11 cellular contexts compared by ENCODE assay signal in genomic region chr22:31626427-31627150, GRCh38. TPM values are rescaled to one million over a fixed set of nuclear protein-coding genes. Genes with fewer than 3 reads are reported as not detected.
DNase-seq lines count a peak whose midpoint lies in the region; TF ChIP-seq lines count a peak whose summit lies in the region.
"Had no signal": no experiment of that assay in that cellular context is flagged by ENCODE, and none has a peak within 500 bp of the region (broad histone marks: within the 10 kb centered on the region; RNA-seq: fewer than 3 reads in every experiment).

No MANE protein-coding gene starts in this region.

- no peaks in the 10 kb centered on the region for H3K9me2 ChIP-seq in Karpas-422 (replicated peaks; ENCODE audit: insufficient read depth, low read length)

- H3K36me3 ChIP-seq in HUES48 (ENCODE audit: control insufficient read depth, insufficient read depth, low read length) = peaks cover 18% of the 10 kb centered on the region
- peaks cover 11 to 19% of the 10 kb centered on the region in 2 donors for H3K36me3 ChIP-seq in muscle layer of duodenum (ENCODE audit: control insufficient read depth in 1 of 2, insufficient read depth in 2 of 2, low read length in 2 of 2)
- H3K36me3 ChIP-seq in Karpas-422 (ENCODE audit: insufficient read depth, low read length) = no peaks in the 10 kb centered on the region

- peak overlapping the region; percentile 41 for H3K27ac ChIP-seq in 22Rv1
- H3K27ac ChIP-seq in HUES48 (ENCODE audit: low read depth, low read length) = peak overlapping the region; percentile 68
- peak overlapping the region; percentile 21 for H3K27ac ChIP-seq in muscle layer of duodenum (ENCODE audit: low read length)
- no peak overlapping the region for H3K27ac ChIP-seq in Karpas-422 (ENCODE audit: low read length)
- H3K27ac ChIP-seq: parathyroid adenoma had no signal

- H3K4me3 ChIP-seq in HUES48 (ENCODE audit: low read depth, low read length) (no peak overlapping the region), muscle layer of duodenum (ENCODE audit: low read depth in 1 of 2, low read length in 2 of 2) (peak overlapping the region in 1 of 2 donors; percentile 45), Karpas-422 (ENCODE audit: low read length) (no peak overlapping the region)
- H3K4me3 ChIP-seq: tibial artery had no signal

- peaks cover 64% of the 10 kb centered on the region for H3K79me2 ChIP-seq in Karpas-422 (ENCODE audit: low read length)

- H3K9me3 ChIP-seq in HUES48 (ENCODE audit: control insufficient read depth, insufficient read depth, low read length) (no peaks in the 10 kb centered on the region), muscle layer of duodenum (ENCODE audit: control insufficient read depth in 1 of 2, low read length in 2 of 2) (no peaks in the 10 kb centered on the region), Karpas-422 (ENCODE audit: low read length) (no peaks in the 10 kb centered on the region)
- H3K9me3 ChIP-seq: tibial artery had no signal

- peaks cover 31% of the 10 kb centered on the region for H3K4me1 ChIP-seq in HUES48 (ENCODE audit: control insufficient read depth, insufficient read depth, low read length)
- H3K4me1 ChIP-seq in muscle layer of duodenum (ENCODE audit: control insufficient read depth in 1 of 2, insufficient read depth in 2 of 2, low read length in 2 of 2) = peaks cover 13 to 53% of the 10 kb centered on the region in 2 donors
- peaks cover 21% of the 10 kb centered on the region for H3K4me1 ChIP-seq in Karpas-422 (ENCODE audit: low read length)

- DNase-seq in cerebellar cortex (ENCODE audit: low spot score) (peak; percentile 97), Karpas-422 (no peak), NCI-H526 treated with DMSO at 0.1 percent for 48 hours (lab: John Stamatoyannopoulos, UW) (no peak), SK-N-DZ (ENCODE audit: low spot score) (no peak), NCI-H146 treated with DMSO at 0.1 percent for 48 hours (lab: John Stamatoyannopoulos, UW; ENCODE audit: unreplicated experiment) (no peak)
- DNase-seq: DMS53 had no signal

- no peak overlapping the region for H2AFZ ChIP-seq in Karpas-422 (ENCODE audit: low read length)
- H2AFZ ChIP-seq: parathyroid adenoma had no signal

- H3K27me3 ChIP-seq in HUES48 (ENCODE audit: control insufficient read depth, insufficient read depth, low read length) = no peaks in the 10 kb centered on the region
- H3K27me3 ChIP-seq in muscle layer of duodenum (ENCODE audit: low read depth, low read length) = no peaks in the 10 kb centered on the region
- no peaks in the 10 kb centered on the region for H3K27me3 ChIP-seq in Karpas-422 (ENCODE audit: low read length)
- H3K27me3 ChIP-seq: tibial artery had no signal

- TF ChIP-seq CTCF in 22Rv1 (IDR thresholded peaks at IDR 0.05) = no peak

- no peak overlapping the region for H3K4me2 ChIP-seq in Karpas-422 (ENCODE audit: low read depth, low read length, poor library complexity, severe bottlenecking)

- peaks cover 58% of the 10 kb centered on the region for H4K20me1 ChIP-seq in Karpas-422 (ENCODE audit: insufficient read depth, low read depth, low read length)

- no peak overlapping the region for H3K9ac ChIP-seq in HUES48 (ENCODE audit: low read depth, low read length)
- no peak overlapping the region for H3K9ac ChIP-seq in Karpas-422 (ENCODE audit: low read length)
- H3K9ac ChIP-seq: parathyroid adenoma had no signal

RNA-seq across cellular contexts. Expression of gene PISD, which starts 35.4 kb away (rescaled TPM):
- total RNA-seq in Karpas-422 (2014; rRNA removed; shearing (Covaris generic); ENCODE audit: low replicate concordance) = 31.6 and 45.8 TPM in 2 replicates
- 43.9 and 48.2 TPM in 2 replicates for polyA plus RNA-seq in SK-N-DZ (2014; cell fraction: cytosol; rRNA removed)
- polyA plus RNA-seq in SK-N-DZ (2014; cell fraction: nucleus; rRNA removed) = 131 and 134 TPM in 2 replicates
